Comparison of ENCODE assay signal across 1 cellular context in the genomic region with DNA sequence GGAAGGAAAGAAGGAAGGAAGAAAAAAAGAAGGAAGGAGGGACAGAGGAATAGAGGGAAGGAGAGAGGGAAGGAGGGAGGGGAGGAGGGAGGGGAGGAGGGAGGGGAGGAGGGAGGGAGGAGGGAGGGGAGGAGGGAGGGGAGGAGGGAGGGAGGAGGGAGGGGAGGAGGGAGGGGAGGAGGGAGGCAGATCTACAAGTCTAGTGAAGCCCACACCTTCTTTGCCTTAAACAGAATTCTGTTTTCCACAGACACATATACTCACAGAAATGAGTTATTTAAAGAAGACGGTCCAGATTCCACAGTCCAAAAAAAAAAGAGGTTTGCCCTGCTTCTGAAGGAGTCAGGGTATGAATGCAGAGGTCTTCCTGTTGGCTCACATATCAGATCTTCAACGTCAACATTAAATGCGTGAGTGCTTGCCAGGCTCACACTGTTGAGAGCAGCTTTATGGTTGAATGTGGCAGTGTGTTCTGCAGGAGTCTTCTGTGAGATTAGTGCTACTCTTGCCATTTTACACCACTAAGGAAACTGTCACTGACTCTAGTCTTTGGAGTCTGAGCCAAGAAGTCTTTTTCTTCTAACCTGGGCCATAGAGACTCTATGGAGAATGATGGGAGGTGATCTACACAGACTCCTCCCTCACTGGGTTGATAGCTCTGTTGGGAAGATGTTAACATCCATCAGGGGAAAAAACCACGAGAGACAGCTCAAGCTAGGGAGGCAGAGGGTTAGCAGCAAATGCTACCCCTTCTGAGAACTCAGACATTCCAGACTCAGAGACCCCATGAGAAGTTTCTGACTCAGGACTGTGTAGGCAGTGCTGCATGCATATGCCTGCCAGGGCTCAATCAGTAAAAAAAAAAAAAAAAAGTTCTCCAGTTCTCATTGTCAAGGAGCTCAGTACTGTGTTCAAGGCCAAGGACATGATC.
A peak's percentile ranks its signal among the peaks of the same experiment; 100 is the strongest.
TF ChIP-seq lines count a peak whose summit lies in the region.

No MANE protein-coding gene starts in this region.

TF ChIP-seq in HepG2, 621 proteins besides CTCF, POLR2A, EP300 and RAD21:
- TF ChIP-seq NFKB2 (CRISPR knock-in tag; IDR thresholded peaks at IDR 0.05; ENCODE audit: borderline replicate concordance) = no peak
- no peak for TF ChIP-seq RNF2 (conservative IDR thresholded peaks at IDR 0.05; ENCODE audit: low read depth)
- no peak for TF ChIP-seq ZNF460 (CRISPR knock-in tag; IDR thresholded peaks at IDR 0.05; ENCODE audit: borderline replicate concordance)
- no peak for TF ChIP-seq SIX4 (CRISPR knock-in tag; IDR thresholded peaks at IDR 0.05)
- no peak for TF ChIP-seq NR2F1 (CRISPR knock-in tag; IDR thresholded peaks at IDR 0.05)
- no peak for TF ChIP-seq BORCS8-MEF2B (CRISPR knock-in tag; IDR thresholded peaks at IDR 0.05)
- TF ChIP-seq NCOR1 (IDR thresholded peaks at IDR 0.05; ENCODE audit: borderline replicate concordance, low read length) = no peak
- TF ChIP-seq, protein P1, sequence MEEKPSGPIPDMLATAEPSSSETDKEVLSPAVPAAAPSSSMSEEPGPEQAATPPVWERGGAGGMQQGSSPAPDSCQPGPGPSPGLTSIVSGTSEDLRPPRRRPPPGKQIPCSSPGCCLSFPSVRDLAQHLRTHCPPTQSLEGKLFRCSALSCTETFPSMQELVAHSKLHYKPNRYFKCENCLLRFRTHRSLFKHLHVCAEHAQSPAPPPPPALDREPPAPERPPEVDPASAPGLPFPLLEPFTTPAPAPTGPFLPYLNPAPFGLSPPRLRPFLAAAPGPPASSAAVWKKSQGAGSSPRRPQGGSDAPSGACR (CRISPR knock-in tag; IDR thresholded peaks at IDR 0.05) = no peak
- TF ChIP-seq HNRNPK (IDR thresholded peaks at IDR 0.05; ENCODE audit: low read depth, low read length, poor library complexity, severe bottlenecking) = peak; percentile 94
- TF ChIP-seq RBAK (CRISPR knock-in tag; IDR thresholded peaks at IDR 0.05) = no peak
- TF ChIP-seq PRPF4 (IDR thresholded peaks at IDR 0.05; ENCODE audit: low read depth, low read length, poor library complexity, severe bottlenecking) = no peak
- TF ChIP-seq, protein P2, sequence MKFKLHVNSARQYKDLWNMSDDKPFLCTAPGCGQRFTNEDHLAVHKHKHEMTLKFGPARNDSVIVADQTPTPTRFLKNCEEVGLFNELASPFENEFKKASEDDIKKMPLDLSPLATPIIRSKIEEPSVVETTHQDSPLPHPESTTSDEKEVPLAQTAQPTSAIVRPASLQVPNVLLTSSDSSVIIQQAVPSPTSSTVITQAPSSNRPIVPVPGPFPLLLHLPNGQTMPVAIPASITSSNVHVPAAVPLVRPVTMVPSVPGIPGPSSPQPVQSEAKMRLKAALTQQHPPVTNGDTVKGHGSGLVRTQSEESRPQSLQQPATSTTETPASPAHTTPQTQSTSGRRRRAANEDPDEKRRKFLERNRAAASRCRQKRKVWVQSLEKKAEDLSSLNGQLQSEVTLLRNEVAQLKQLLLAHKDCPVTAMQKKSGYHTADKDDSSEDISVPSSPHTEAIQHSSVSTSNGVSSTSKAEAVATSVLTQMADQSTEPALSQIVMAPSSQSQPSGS (CRISPR knock-in tag; IDR thresholded peaks at IDR 0.05) = no peak
- TF ChIP-seq, protein P3, sequence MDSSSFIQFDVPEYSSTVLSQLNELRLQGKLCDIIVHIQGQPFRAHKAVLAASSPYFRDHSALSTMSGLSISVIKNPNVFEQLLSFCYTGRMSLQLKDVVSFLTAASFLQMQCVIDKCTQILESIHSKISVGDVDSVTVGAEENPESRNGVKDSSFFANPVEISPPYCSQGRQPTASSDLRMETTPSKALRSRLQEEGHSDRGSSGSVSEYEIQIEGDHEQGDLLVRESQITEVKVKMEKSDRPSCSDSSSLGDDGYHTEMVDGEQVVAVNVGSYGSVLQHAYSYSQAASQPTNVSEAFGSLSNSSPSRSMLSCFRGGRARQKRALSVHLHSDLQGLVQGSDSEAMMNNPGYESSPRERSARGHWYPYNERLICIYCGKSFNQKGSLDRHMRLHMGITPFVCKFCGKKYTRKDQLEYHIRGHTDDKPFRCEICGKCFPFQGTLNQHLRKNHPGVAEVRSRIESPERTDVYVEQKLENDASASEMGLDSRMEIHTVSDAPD (CRISPR knock-in tag; IDR thresholded peaks at IDR 0.05) = no peak
- TF ChIP-seq PCBP1 (IDR thresholded peaks at IDR 0.05; ENCODE audit: borderline replicate concordance, low read depth, low read length) = 0 out of 2 replicates have a peak, but pooled peaks have one; percentile 81
- no peak for TF ChIP-seq ZFAT (CRISPR knock-in tag; conservative IDR thresholded peaks at IDR 0.05)
- no peak for TF ChIP-seq HHEX (CRISPR knock-in tag; IDR thresholded peaks at IDR 0.05)
- TF ChIP-seq, protein P4, sequence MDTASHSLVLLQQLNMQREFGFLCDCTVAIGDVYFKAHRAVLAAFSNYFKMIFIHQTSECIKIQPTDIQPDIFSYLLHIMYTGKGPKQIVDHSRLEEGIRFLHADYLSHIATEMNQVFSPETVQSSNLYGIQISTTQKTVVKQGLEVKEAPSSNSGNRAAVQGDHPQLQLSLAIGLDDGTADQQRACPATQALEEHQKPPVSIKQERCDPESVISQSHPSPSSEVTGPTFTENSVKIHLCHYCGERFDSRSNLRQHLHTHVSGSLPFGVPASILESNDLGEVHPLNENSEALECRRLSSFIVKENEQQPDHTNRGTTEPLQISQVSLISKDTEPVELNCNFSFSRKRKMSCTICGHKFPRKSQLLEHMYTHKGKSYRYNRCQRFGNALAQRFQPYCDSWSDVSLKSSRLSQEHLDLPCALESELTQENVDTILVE (CRISPR knock-in tag; IDR thresholded peaks at IDR 0.05) = no peak
- TF ChIP-seq, protein P5, sequence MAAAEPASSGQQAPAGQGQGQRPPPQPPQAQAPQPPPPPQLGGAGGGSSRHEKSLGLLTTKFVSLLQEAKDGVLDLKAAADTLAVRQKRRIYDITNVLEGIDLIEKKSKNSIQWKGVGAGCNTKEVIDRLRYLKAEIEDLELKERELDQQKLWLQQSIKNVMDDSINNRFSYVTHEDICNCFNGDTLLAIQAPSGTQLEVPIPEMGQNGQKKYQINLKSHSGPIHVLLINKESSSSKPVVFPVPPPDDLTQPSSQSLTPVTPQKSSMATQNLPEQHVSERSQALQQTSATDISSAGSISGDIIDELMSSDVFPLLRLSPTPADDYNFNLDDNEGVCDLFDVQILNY (CRISPR knock-in tag; conservative IDR thresholded peaks at IDR 0.05) = no peak
- TF ChIP-seq PCBP2 (optimal IDR thresholded peaks at IDR 0.05; ENCODE audit: low read depth, low read length, poor library complexity, severe bottlenecking) = peak; percentile 47
